ENCODE assay signal across 27 cellular contexts in genomic region chr2:140308706-140309105, GRCh38.
"Had no signal": no experiment of that assay in that cellular context is flagged by ENCODE, and none has a peak within 500 bp of the region (broad histone marks: within the 10 kb centered on the region; RNA-seq: fewer than 3 reads in every experiment).

No MANE protein-coding gene starts in this region.

- DNase-seq: activated CD4-positive, alpha-beta T cell treated with anti-CD3 and anti-CD28 coated beads, Interleukin-2, amount 10 ng/mL, durations not matched to agents 24 days and 14 days; activated CD4-positive, alpha-beta T cell treated with anti-CD3 and anti-CD28 coated beads, Interleukin-2, amount 50 U/mL, for 48 hours; activated CD8-positive, alpha-beta T cell treated with anti-CD3 and anti-CD28 coated beads, Interleukin-2, amount 10 ng/mL, durations not matched to agents 7 days and 5 days; activated gamma-delta T cell; activated naive CD4-positive, alpha-beta T cell treated with Interleukin-2 at 50 U/mL for 16 hours; activated naive CD8-positive, alpha-beta T cell treated with anti-CD3 and anti-CD28 coated beads, Interleukin-2, amount 10 ng/mL, durations not matched to agents 7 days and 5 days; activated T-cell treated with anti-CD3 and anti-CD28 coated beads, Interleukin-2, amount 50 U/mL, for 24 hours; amygdala; body of pancreas; Kasumi-1; KG1; MM.1S; MV-4-11; NCI-H1092; NCI-H1417; NCI-H146; NCI-H187; NCI-H2029 treated with DMSO at 0.1 percent for 48 hours; NCI-H2107; NCI-H510A; NCI-H526; NCI-H748 treated with DMSO at 0.1 percent for 48 hours; NK-92 treated with Interleukin-12 subunit alpha and Interleukin-12 subunit beta, amount 100 ng/mL, for 24 hours; PC-9; SIG-M5; T1000 had no signal

- H3K4me3 ChIP-seq: body of pancreas, breast epithelium, PC-9 had no signal
